In genomic region chr1:204266504-204267034, GRCh38 we compare ENCODE assay signal across 1 cellular context.
TF ChIP-seq lines count a peak whose summit lies in the region.

No MANE protein-coding gene starts in this region.

TF ChIP-seq in HepG2, 621 proteins besides CTCF, POLR2A, EP300 and RAD21 (continued from another document and continues in another):
- no peak for TF ChIP-seq ATF3 (CRISPR knock-in tag; IDR thresholded peaks at IDR 0.05)
- TF ChIP-seq ZNF572 (CRISPR knock-in tag; IDR thresholded peaks at IDR 0.05): no peak; the same call in 1 of the 2 replicates
- TF ChIP-seq CBX1 (IDR thresholded peaks at IDR 0.05; ENCODE audit: low read depth): no peak
- TF ChIP-seq MBD4 (IDR thresholded peaks at IDR 0.05; ENCODE audit: borderline replicate concordance, low read length): no peak
- no peak for TF ChIP-seq ZNF225 (CRISPR knock-in tag; IDR thresholded peaks at IDR 0.05)
- TF ChIP-seq SALL1 (CRISPR knock-in tag; IDR thresholded peaks at IDR 0.05): peak; percentile 50
- TF ChIP-seq E2F2 (CRISPR knock-in tag; IDR thresholded peaks at IDR 0.05; ENCODE audit: borderline replicate concordance): no peak
- TF ChIP-seq RNF2 (conservative IDR thresholded peaks at IDR 0.05; ENCODE audit: low read depth): no peak
- TF ChIP-seq LCORL (IDR thresholded peaks at IDR 0.05): no peak
- TF ChIP-seq LCORL (CRISPR knock-in tag; IDR thresholded peaks at IDR 0.05): 0 out of 2 replicates have a peak, but pooled peaks have one; percentile 43
- no peak for TF ChIP-seq FOXJ3 (CRISPR knock-in tag; IDR thresholded peaks at IDR 0.05; ENCODE audit: borderline replicate concordance)
- no peak for TF ChIP-seq CSRNP1 (CRISPR knock-in tag; IDR thresholded peaks at IDR 0.05)
- TF ChIP-seq ZNF710 (CRISPR knock-in tag; IDR thresholded peaks at IDR 0.05; ENCODE audit: borderline replicate concordance): peak; percentile 60; the same call in 1 of the 2 replicates
- TF ChIP-seq ZBTB2 (CRISPR knock-in tag; IDR thresholded peaks at IDR 0.05; ENCODE audit: low read depth): no peak
- TF ChIP-seq FOXP4 (CRISPR knock-in tag; IDR thresholded peaks at IDR 0.05): peak; percentile 73; the same call in 1 of the 2 replicates
- TF ChIP-seq ZNF773 (CRISPR knock-in tag; IDR thresholded peaks at IDR 0.05; ENCODE audit: borderline replicate concordance): no peak
- TF ChIP-seq ZNF792 (CRISPR knock-in tag; IDR thresholded peaks at IDR 0.05): 0 out of 2 replicates have a peak, but pooled peaks have one; percentile 23
- 0 out of 2 replicates have a peak, but pooled peaks have one; percentile 39 for TF ChIP-seq MLX (CRISPR knock-in tag; IDR thresholded peaks at IDR 0.05)
- no peak for TF ChIP-seq REL (CRISPR knock-in tag; conservative IDR thresholded peaks at IDR 0.05)
- no peak for TF ChIP-seq CC2D1A (CRISPR knock-in tag; IDR thresholded peaks at IDR 0.05)
- TF ChIP-seq ZNF460 (CRISPR knock-in tag; IDR thresholded peaks at IDR 0.05; ENCODE audit: borderline replicate concordance): no peak
- TF ChIP-seq SOX6 (IDR thresholded peaks at IDR 0.05): no peak
- TF ChIP-seq SOX6 (CRISPR knock-in tag; IDR thresholded peaks at IDR 0.05): peak; percentile 90
- no peak for TF ChIP-seq GATAD1 (CRISPR knock-in tag; IDR thresholded peaks at IDR 0.05)
- TF ChIP-seq ZNF629 (CRISPR knock-in tag; conservative IDR thresholded peaks at IDR 0.05): peak; percentile 39; the same call in 1 of the 2 replicates
- no peak; the same call in 1 of the 2 replicates for TF ChIP-seq ZNF329 (CRISPR knock-in tag; IDR thresholded peaks at IDR 0.05; ENCODE audit: low read depth)
- TF ChIP-seq YY1 (IDR thresholded peaks at IDR 0.05; ENCODE audit: insufficient read depth, insufficient replicate concordance, low read depth, low read length): no peak
- TF ChIP-seq MTA1 (CRISPR knock-in tag; IDR thresholded peaks at IDR 0.05; ENCODE audit: borderline replicate concordance): no peak
- no peak for TF ChIP-seq SMARCE1 (IDR thresholded peaks at IDR 0.05; ENCODE audit: borderline replicate concordance)
- no peak for TF ChIP-seq ZNF883 (CRISPR knock-in tag; IDR thresholded peaks at IDR 0.05; ENCODE audit: not compliant biosample characterization)
- TF ChIP-seq MBNL3 (CRISPR knock-in tag; conservative IDR thresholded peaks at IDR 0.05): no peak
- no peak for TF ChIP-seq HOXA7 (CRISPR knock-in tag; IDR thresholded peaks at IDR 0.05)
- peak; percentile 11; the same call in 1 of the 2 replicates for TF ChIP-seq ARID3A (IDR thresholded peaks at IDR 0.05; ENCODE audit: low read depth, low read length)
- TF ChIP-seq ZBTB21 (CRISPR knock-in tag; IDR thresholded peaks at IDR 0.05): no peak
- peak; percentile 73; the same call in 1 of the 2 replicates for TF ChIP-seq KDM5B (CRISPR knock-in tag; IDR thresholded peaks at IDR 0.05; ENCODE audit: borderline replicate concordance)
- TF ChIP-seq MTF2 (CRISPR knock-in tag; IDR thresholded peaks at IDR 0.05; ENCODE audit: borderline replicate concordance): no peak
- TF ChIP-seq ZMYM4 (CRISPR knock-in tag; IDR thresholded peaks at IDR 0.05): peak; percentile 42; the same call in 1 of the 2 replicates
- TF ChIP-seq AHDC1 (CRISPR knock-in tag; IDR thresholded peaks at IDR 0.05; ENCODE audit: borderline replicate concordance): peak; percentile 15; the same call in 1 of the 2 replicates
- TF ChIP-seq CCDC6 (CRISPR knock-in tag; IDR thresholded peaks at IDR 0.05): peak; percentile 66
- TF ChIP-seq ZNF263 (CRISPR knock-in tag; IDR thresholded peaks at IDR 0.05): peak; percentile 59
- TF ChIP-seq ZSCAN31 (CRISPR knock-in tag; IDR thresholded peaks at IDR 0.05; ENCODE audit: low read depth): no peak
- TF ChIP-seq RFX1 (IDR thresholded peaks at IDR 0.05): no peak
- TF ChIP-seq ZMYM3 (CRISPR knock-in tag; IDR thresholded peaks at IDR 0.05): peak; percentile 55; the same call in 1 of the 2 replicates
- TF ChIP-seq ZNF740 (CRISPR knock-in tag; IDR thresholded peaks at IDR 0.05): no peak
- TF ChIP-seq ZNF180 (CRISPR knock-in tag; IDR thresholded peaks at IDR 0.05; ENCODE audit: borderline replicate concordance, low read depth): no peak
- TF ChIP-seq RBFOX2 (IDR thresholded peaks at IDR 0.05; ENCODE audit: low read depth, low read length): no peak
- TF ChIP-seq KDM5A (IDR thresholded peaks at IDR 0.05; ENCODE audit: borderline replicate concordance, low read length): no peak
- TF ChIP-seq ZNF749 (CRISPR knock-in tag; IDR thresholded peaks at IDR 0.05; ENCODE audit: borderline replicate concordance): no peak; the same call in 1 of the 2 replicates
- TF ChIP-seq ARNT (IDR thresholded peaks at IDR 0.05): no peak
- TF ChIP-seq GATAD2A (CRISPR knock-in tag; IDR thresholded peaks at IDR 0.05): peak; percentile 76
- TF ChIP-seq ZNF121 (CRISPR knock-in tag; IDR thresholded peaks at IDR 0.05): peak; percentile 46; the same call in 1 of the 2 replicates
- TF ChIP-seq KLF9 (CRISPR knock-in tag; IDR thresholded peaks at IDR 0.05; ENCODE audit: low read depth): no peak
- TF ChIP-seq ZNF563 (CRISPR knock-in tag; IDR thresholded peaks at IDR 0.05): 0 out of 2 replicates have a peak, but pooled peaks have one; percentile 24
- no peak for TF ChIP-seq ZNF382 (CRISPR knock-in tag; IDR thresholded peaks at IDR 0.05; ENCODE audit: borderline replicate concordance)
